Comparison of ENCODE assay signal across 16 cellular contexts in genomic region chr12:67436230-67436629, GRCh38.
"Had no signal": no experiment of that assay in that cellular context is flagged by ENCODE, and none has a peak within 500 bp of the region (broad histone marks: within the 10 kb centered on the region; RNA-seq: fewer than 3 reads in every experiment).

No MANE protein-coding gene starts in this region.

- H3K4me3 ChIP-seq: body of pancreas, heart left ventricle, lung, skin epidermis had no signal

- H3K9me3 ChIP-seq: body of pancreas, heart left ventricle had no signal

- H3K27ac ChIP-seq: body of pancreas had no signal

- DNase-seq: activated CD4-positive, alpha-beta T cell treated with anti-CD3 and anti-CD28 coated beads for 4 hours; activated CD8-positive, alpha-beta T cell treated with anti-CD3 and anti-CD28 coated beads for 36 hours; activated effector memory CD4-positive, alpha-beta T cell treated with anti-CD3 and anti-CD28 coated beads, Interleukin-2, amount 50 U/mL, for 16 hours; activated T-cell treated with anti-CD3 and anti-CD28 coated beads, Interleukin-2, amount 50 U/mL, for 4 hours; amniotic stem cell; body of pancreas; central memory CD4-positive, alpha-beta T cell; effector memory CD8-positive, alpha-beta T cell; heart left ventricle; islet precursor cell; naive thymus-derived CD8-positive, alpha-beta T cell; stimulated activated CD4-positive, alpha-beta T cell treated with anti-CD3 and anti-CD28 coated beads, Interleukin-4, amount 100 ng/mL, for 24 hours; stimulated activated naive CD4-positive, alpha-beta T cell; trophoblast cell had no signal

- H3K36me3 ChIP-seq: heart left ventricle had no signal

- H3K27me3 ChIP-seq: body of pancreas, heart left ventricle had no signal
